ENCODE assay signal across 30 cellular contexts in genomic region chr6:163776549-163777378, GRCh38.
"Had no signal": no experiment of that assay in that cellular context is flagged by ENCODE, and none has a peak within 500 bp of the region (broad histone marks: within the 10 kb centered on the region; RNA-seq: fewer than 3 reads in every experiment).

No MANE protein-coding gene starts in this region.

- H2AFZ ChIP-seq: hepatocyte had no signal

- H3K4me1 ChIP-seq: breast epithelium, stomach, thyroid gland, upper lobe of left lung, vagina had no signal

- H3K4me3 ChIP-seq: breast epithelium, esophagus squamous epithelium, hepatocyte, stomach, thyroid gland, upper lobe of left lung, vagina had no signal

- H3K4me2 ChIP-seq: hepatocyte had no signal

- H3K9me3 ChIP-seq: breast epithelium, esophagus squamous epithelium, neutrophil, stomach, thyroid gland, upper lobe of left lung, vagina had no signal

- H3K36me3 ChIP-seq: breast epithelium, esophagus squamous epithelium, neutrophil, stomach, thyroid gland, upper lobe of left lung, vagina, WERI-Rb-1 had no signal

- DNase-seq: activated CD4-positive, alpha-beta memory T cell treated with anti-CD3 and anti-CD28 coated beads, Interleukin-2, amount 10 ng/mL, durations not matched to agents 7 days and 5 days; activated CD4-positive, alpha-beta T cell treated with anti-CD3 and anti-CD28 coated beads, Interleukin-2, amount 10 ng/mL, durations not matched to agents 24 days and 14 days; activated gamma-delta T cell treated with Interleukin-2 at 50 U/mL for 16 hours; activated naive CD4-positive, alpha-beta T cell treated with anti-CD3 and anti-CD28 coated beads, Interleukin-2, amount 50 U/mL, for 16 hours; activated T-cell treated with anti-CD3 and anti-CD28 coated beads, Interleukin-2, amount 50 U/mL, for 4 hours; amniotic stem cell; dermis blood vessel endothelial cell; effector CD4-positive, alpha-beta T cell; esophagus squamous epithelium; foreskin melanocyte; islet precursor cell; midbrain; naive thymus-derived CD8-positive, alpha-beta T cell; small intestine; stimulated activated CD4-positive, alpha-beta T cell treated with anti-CD3 and anti-CD28 coated beads, Interleukin-1b, Interleukin-23, amount 100 ng/mL, for 48 hours; stimulated activated CD4-positive, alpha-beta T cell treated with anti-CD3 and anti-CD28 coated beads, Interleukin-4, amount 100 ng/mL, for 4 hours; stimulated activated CD8-positive, alpha-beta memory T cell treated with anti-CD3 and anti-CD28 coated beads, Interleukin-4, amount 100 ng/mL, for 48 hours; stomach; T-cell; thyroid gland; upper lobe of left lung; WERI-Rb-1 had no signal

- H3K27ac ChIP-seq: breast epithelium, esophagus squamous epithelium, hepatocyte, neutrophil, stomach, thyroid gland, upper lobe of left lung, vagina, WERI-Rb-1 had no signal

- ATAC-seq: activated CD4-positive, CD25-positive, alpha-beta regulatory T cell treated with anti-CD3 and anti-CD28 coated beads, Interleukin-2, amount 50 U/mL, for 24 hours; activated T-cell treated with anti-CD3 and anti-CD28 coated beads, Interleukin-2, amount 50 U/mL, for 4 hours; activated T-helper 17 cell treated with anti-CD3 and anti-CD28 coated beads, Interleukin-2, amount 50 U/mL, for 72 hours; naive thymus-derived CD8-positive, alpha-beta T cell; sciatic nerve; stimulated activated memory B cell treated with anti-CD40 and anti-IgM and Interleukin-4, amounts not matched to agents 10 μg/mL and 1 μg/mL and 100 μg/mL, for 72 hours; T-cell had no signal

- H3K79me2 ChIP-seq: hepatocyte had no signal

- H3K27me3 ChIP-seq: breast epithelium, esophagus squamous epithelium, hepatocyte, neutrophil, stomach, thyroid gland, upper lobe of left lung, vagina had no signal
